Comparison of ENCODE assay signal across 18 cellular contexts in the genomic region with DNA sequence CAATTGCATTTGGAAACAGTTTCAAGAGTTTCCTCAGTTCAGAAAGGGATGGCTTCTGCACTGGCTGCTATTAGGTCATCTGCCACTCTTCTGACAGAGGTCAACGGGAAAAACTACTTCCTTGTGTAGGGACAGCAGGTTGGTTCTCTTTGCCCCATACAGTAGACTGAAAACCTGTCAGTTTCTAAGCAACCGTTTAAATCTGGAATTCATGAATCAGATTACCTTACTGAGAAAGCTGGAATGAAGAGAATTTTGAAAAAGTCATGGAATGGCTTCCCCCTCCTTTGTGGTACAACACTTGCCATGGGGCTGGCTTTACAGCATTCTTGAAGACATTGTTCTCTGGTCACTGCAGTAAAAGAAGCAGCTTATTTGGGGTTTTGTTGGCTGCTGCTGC.
DNase-seq lines count a peak whose midpoint lies in the region; ATAC-seq, FAIRE-seq and TF ChIP-seq lines count a peak whose summit lies in the region.
"Had no signal": no experiment of that assay in that cellular context is flagged by ENCODE, and none has a peak within 500 bp of the region (broad histone marks: within the 10 kb centered on the region; RNA-seq: fewer than 3 reads in every experiment).

No MANE protein-coding gene starts in this region.

- H3K9me3 ChIP-seq in trophoblast cell (ENCODE audit: insufficient read depth, low read depth, low read length) (no peaks in the 10 kb centered on the region), HepG2 (ENCODE audit: low read length) (no peaks in the 10 kb centered on the region), GM23248 (ENCODE audit: low read depth) (no peaks in the 10 kb centered on the region)
- H3K9me3 ChIP-seq: BLaER1, Caco-2 had no signal

- no peak for TF ChIP-seq POLR2A in HepG2 (IDR thresholded peaks at IDR 0.05; ENCODE audit: insufficient read depth in 1 of 2, low read depth in 2 of 2, low read length in 2 of 2)

- H4K91ac ChIP-seq in trophoblast cell (ENCODE audit: low read depth, low read length): no peak overlapping the region

- no peaks in the 10 kb centered on the region for H3K79me1 ChIP-seq in trophoblast cell (ENCODE audit: low read length)

- no peak overlapping the region for H3K18ac ChIP-seq in trophoblast cell (ENCODE audit: low read length)

- WGBS in trophoblast cell (ENCODE audit: extremely low coverage, insufficient coverage, insufficient read length): no CpG with 5 or more reads among the region's 2 CpGs
- WGBS in HepG2 (ENCODE audit: low lambda C conversion rate): 0% methylated on average over 2 of the region's 2 CpGs
- WGBS in GM23248 (ENCODE audit: low coverage in 1 of 2, low lambda C conversion rate in 2 of 2, missing lambda C conversion rate in 2 of 2), 2 experiments: 11 to 15% methylated on average over 2 of the region's 2 CpGs

- DNase-seq in SIG-M5 treated with dmso at 0.1 percent for 504 hours (lab: John Stamatoyannopoulos, UW; ENCODE audit: unreplicated experiment): peak; percentile 5
- DNase-seq in SIG-M5 (lab: John Stamatoyannopoulos, UW): no peak
- DNase-seq in islet precursor cell: peak; percentile 46
- DNase-seq in trophoblast cell: peak; percentile 33 to 79
- no peak for DNase-seq in HepG2 (ENCODE audit: low spot score)
- no peak for DNase-seq in activated T-cell treated with anti-CD3 and anti-CD28 coated beads, Interleukin-2, amount 50 U/mL, for 48 hours
- no peak for DNase-seq in GM23248
- no peak for DNase-seq in left lobe of liver (ENCODE audit: low spot score)
- DNase-seq: AML-193; Caco-2; CD8-positive, alpha-beta memory T cell had no signal

- no peaks in the 10 kb centered on the region for H3K4me1 ChIP-seq in trophoblast cell (ENCODE audit: control insufficient read depth in 1 of 2, insufficient read depth in 2 of 2, low read length in 2 of 2)
- H3K4me1 ChIP-seq in HepG2 (ENCODE audit: insufficient read depth, low read length): no peaks in the 10 kb centered on the region
- H3K4me1 ChIP-seq in GM23248 (ENCODE audit: insufficient read depth): no peaks in the 10 kb centered on the region
- H3K4me1 ChIP-seq: BLaER1, Caco-2 had no signal

- ATAC-seq in HepG2 (no peak), left lobe of liver (no peak)
- ATAC-seq: GM12878, HCT116 had no signal

- no peak overlapping the region for H3K4ac ChIP-seq in trophoblast cell (ENCODE audit: low read depth, low read length)

- H3K9me2 ChIP-seq in GM23248 (ENCODE audit: insufficient read depth): no peaks in the 10 kb centered on the region

- CTCF ChIA-PET in HepG2 (lab: Yijun Ruan, JAX; ENCODE audit: low intra/inter-chr PET ratio, low total read pairs): no interaction called here

- BruUV-seq in HepG2 (replicated peaks; lab: Mats Ljungman, UMichigan): no TSS peak

- no peaks in the 10 kb centered on the region for H3F3A ChIP-seq in GM23248 (ENCODE audit: insufficient read depth)

- no peaks in the 10 kb centered on the region for H3K79me2 ChIP-seq in trophoblast cell (ENCODE audit: control insufficient read depth, insufficient read depth, low read length, poor library complexity)
- no peaks in the 10 kb centered on the region for H3K79me2 ChIP-seq in HepG2 (ENCODE audit: insufficient read depth, low read length)
- no peaks in the 10 kb centered on the region for H3K79me2 ChIP-seq in GM23248 (ENCODE audit: insufficient read depth)

- no peaks in the 10 kb centered on the region for H3K27me3 ChIP-seq in trophoblast cell (ENCODE audit: insufficient read depth, low read length)
- no peaks in the 10 kb centered on the region for H3K27me3 ChIP-seq in HepG2 (ENCODE audit: control insufficient read depth in 1 of 2, insufficient read depth in 2 of 2, low read length in 2 of 2)
- H3K27me3 ChIP-seq in GM23248 (replicated peaks; ENCODE audit: insufficient read depth): no peaks in the 10 kb centered on the region
- H3K27me3 ChIP-seq: BLaER1 had no signal

- TF ChIP-seq CTCF in HepG2 (CRISPR knock-in tag; IDR thresholded peaks at IDR 0.05): no peak

- H4K20me1 ChIP-seq in HepG2 (ENCODE audit: insufficient read depth, low read length) (no peaks in the 10 kb centered on the region), GM23248 (ENCODE audit: insufficient read depth) (no peaks in the 10 kb centered on the region)
- H4K20me1 ChIP-seq: BLaER1 had no signal

- no peak for TF ChIP-seq RAD21 in HepG2 (CRISPR knock-in tag; IDR thresholded peaks at IDR 0.05)

- H3K4me2 ChIP-seq in trophoblast cell (ENCODE audit: low read length) (peak overlapping the region; percentile 34), HepG2 (ENCODE audit: low read depth, low read length) (no peak overlapping the region), GM23248 (ENCODE audit: unreplicated experiment) (no peak overlapping the region)
- H3K4me2 ChIP-seq: BLaER1 had no signal

- no peak overlapping the region for H4K8ac ChIP-seq in trophoblast cell (ENCODE audit: low read depth, low read length)

- POLR2A ChIA-PET in HepG2 (lab: Yijun Ruan, JAX): no interaction called here

- H2AK5ac ChIP-seq in trophoblast cell (ENCODE audit: low read length): no peak overlapping the region

- H2AFZ ChIP-seq in trophoblast cell (ENCODE audit: insufficient read depth, low read length, poor library complexity): no peak overlapping the region
- no peak overlapping the region for H2AFZ ChIP-seq in HepG2 (ENCODE audit: low read length)
- no peak overlapping the region for H2AFZ ChIP-seq in GM23248

- no peak overlapping the region for H2BK12ac ChIP-seq in trophoblast cell (ENCODE audit: low read length)

- no peak overlapping the region for H4K12ac ChIP-seq in trophoblast cell (ENCODE audit: low read depth, low read length)

- in situ Hi-C loops in HepG2 (cut with HindIII; ENCODE audit: extremely low pct_ligation_motif_present, low pct_unique_long_range_greater_than_20kb): no loop called here
- in situ Hi-C loops in GM23248 (cut with MboI): no loop called here

- intact Hi-C loops in HepG2 (cut with micrococcal nuclease; ENCODE audit: unreplicated experiment): no loop called here

- no peak overlapping the region for H3K23ac ChIP-seq in trophoblast cell (ENCODE audit: low read length)

- H3K4me3 ChIP-seq in trophoblast cell (ENCODE audit: low read depth, low read length) (no peak overlapping the region), HepG2 (replicated peaks in 1 of 3; ENCODE audit: insufficient read depth in 1 of 3, low read depth in 2 of 3, low read length in 3 of 3) (no peak overlapping the region), GM23248 (no peak overlapping the region)
- H3K4me3 ChIP-seq: BLaER1, GM12878 had no signal

- H2BK5ac ChIP-seq in trophoblast cell (ENCODE audit: low read depth, low read length, poor library complexity): no peak overlapping the region

- H3K27ac ChIP-seq in trophoblast cell (ENCODE audit: low read depth, low read length) (no peak overlapping the region), HepG2 (ENCODE audit: extremely low read length, insufficient read depth, low read length) (no peak overlapping the region), GM23248 (no peak overlapping the region)
- H3K27ac ChIP-seq: 22Rv1, BLaER1, HL-60 had no signal

- H3K36me3 ChIP-seq in trophoblast cell (ENCODE audit: control insufficient read depth in 1 of 2, insufficient read depth in 2 of 2, low read length in 2 of 2) (no peaks in the 10 kb centered on the region), HepG2 (replicated peaks in 1 of 2; ENCODE audit: control insufficient read depth in 1 of 2, insufficient read depth in 2 of 2, low read length in 2 of 2) (no peaks in the 10 kb centered on the region), GM23248 (ENCODE audit: low read depth) (no peaks in the 10 kb centered on the region)
- H3K36me3 ChIP-seq: BLaER1 had no signal

- FAIRE-seq in HepG2 (lab: Jason Lieb, UNC): no peak
- FAIRE-seq: GM12878, GM18507, H1 had no signal

- H3K9ac ChIP-seq in trophoblast cell (ENCODE audit: low read length) (no peak overlapping the region), HepG2 (ENCODE audit: insufficient read depth, low read depth, low read length) (no peak overlapping the region), GM23248 (no peak overlapping the region)
- H3K9ac ChIP-seq: BLaER1 had no signal

- no peak overlapping the region for H3K14ac ChIP-seq in trophoblast cell (ENCODE audit: low read length)

- H2BK120ac ChIP-seq in trophoblast cell (ENCODE audit: insufficient read depth, low read length, poor library complexity): no peak overlapping the region

- TF ChIP-seq EP300 in HepG2 (IDR thresholded peaks at IDR 0.05; ENCODE audit: low read depth in 2 of 2, low read length in 2 of 2): no peak
- no peak for TF ChIP-seq EP300 in HepG2 (CRISPR knock-in tag; IDR thresholded peaks at IDR 0.05; ENCODE audit: borderline replicate concordance)

TF ChIP-seq in HepG2, 621 proteins besides CTCF, POLR2A, EP300 and RAD21 (continues in another document):
- TF ChIP-seq POGK (CRISPR knock-in tag; conservative IDR thresholded peaks at IDR 0.05) (no peak), ZNF446 (CRISPR knock-in tag; IDR thresholded peaks at IDR 0.05) (no peak)
- TF ChIP-seq, protein P1, sequence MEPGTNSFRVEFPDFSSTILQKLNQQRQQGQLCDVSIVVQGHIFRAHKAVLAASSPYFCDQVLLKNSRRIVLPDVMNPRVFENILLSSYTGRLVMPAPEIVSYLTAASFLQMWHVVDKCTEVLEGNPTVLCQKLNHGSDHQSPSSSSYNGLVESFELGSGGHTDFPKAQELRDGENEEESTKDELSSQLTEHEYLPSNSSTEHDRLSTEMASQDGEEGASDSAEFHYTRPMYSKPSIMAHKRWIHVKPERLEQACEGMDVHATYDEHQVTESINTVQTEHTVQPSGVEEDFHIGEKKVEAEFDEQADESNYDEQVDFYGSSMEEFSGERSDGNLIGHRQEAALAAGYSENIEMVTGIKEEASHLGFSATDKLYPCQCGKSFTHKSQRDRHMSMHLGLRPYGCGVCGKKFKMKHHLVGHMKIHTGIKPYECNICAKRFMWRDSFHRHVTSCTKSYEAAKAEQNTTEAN (CRISPR knock-in tag; conservative IDR thresholded peaks at IDR 0.05): no peak

Comparison
In these comparisons a context has a peak if more than half of its experiments do, and no peak if none do; other contexts are left out.
1. DNase-seq: peak in SIG-M5 treated with dmso at 0.1 percent for 504 hours (single experiment), islet precursor cell (single experiment) and trophoblast cell (2 of 2); none in SIG-M5 (single experiment), HepG2 (single experiment), activated T-cell treated with anti-CD3 and anti-CD28 coated beads, Interleukin-2, amount 50 U/mL, for 48 hours (0 of 2), GM23248 (single experiment) and left lobe of liver (single experiment).